8 cellular contexts compared by ENCODE assay signal in the genomic region with DNA sequence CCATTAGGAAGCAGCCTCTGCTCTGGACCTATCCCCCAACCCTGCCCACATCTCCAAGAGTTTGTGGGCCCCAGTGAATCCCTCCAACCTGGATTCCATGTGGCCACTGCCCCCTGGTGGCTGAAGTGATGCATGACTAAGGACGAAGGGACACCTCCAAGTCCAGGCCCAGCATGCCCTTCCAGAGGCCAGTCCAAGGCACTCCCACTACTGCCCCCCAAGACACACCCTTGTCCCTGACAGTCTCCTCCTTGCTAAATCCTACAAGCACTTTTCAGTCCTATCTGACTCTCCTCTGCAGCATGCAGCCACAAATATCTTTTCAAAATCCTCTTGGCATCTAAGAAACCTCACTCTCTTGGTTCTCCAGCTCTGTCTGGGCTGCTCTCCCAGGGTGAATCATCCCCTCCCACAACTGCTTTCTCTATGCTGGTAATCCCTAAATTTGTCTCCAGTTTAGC. TPM values are rescaled to one million over a fixed set of nuclear protein-coding genes. Genes with fewer than 3 reads are reported as not detected.
DNase-seq lines count a peak whose midpoint lies in the region; ATAC-seq and TF ChIP-seq lines count a peak whose summit lies in the region.

No MANE protein-coding gene starts in this region.

- POLR2A ChIA-PET in activated CD4-positive, alpha-beta memory T cell treated with anti-CD3 and anti-CD28 coated beads, Interleukin-2, amount 10 ng/mL, durations not matched to agents 7 days and 5 days (lab: Charles Lee): interaction anchor here (0.7 to 6.7 kb wide), 6 partner anchors 9 to 98 kb away, joined by 3 to 82 read pairs (median 4); partner anchors contain the start of gene ZNF526

- no peak overlapping the region for H2AK5ac ChIP-seq in mesendoderm (ENCODE audit: low read length)

- no peaks in the 10 kb centered on the region for H3K79me1 ChIP-seq in mesendoderm (ENCODE audit: low read length)

- H2BK15ac ChIP-seq in mesendoderm (replicated peaks; ENCODE audit: low read depth): no peak overlapping the region

- TF ChIP-seq CTCF in BE2C (IDR thresholded peaks at IDR 0.05; ENCODE audit: low read depth, low read length): peak; percentile 93

- H3K4ac ChIP-seq in mesendoderm (ENCODE audit: low read depth, low read length): no peak overlapping the region

- no peak overlapping the region for H2BK5ac ChIP-seq in mesendoderm (ENCODE audit: low read length)

- H3K4me3 Mint-ChIP-seq in activated CD4-positive, alpha-beta memory T cell treated with anti-CD3 and anti-CD28 coated beads, Interleukin-2, amount 10 ng/mL, durations not matched to agents 7 days and 5 days: peak overlapping the region; percentile 7

- H3K18ac ChIP-seq in mesendoderm (ENCODE audit: low read length): no peak overlapping the region

- peaks cover 3% of the 10 kb centered on the region for H3K36me3 Mint-ChIP-seq in activated CD4-positive, alpha-beta memory T cell treated with anti-CD3 and anti-CD28 coated beads, Interleukin-2, amount 10 ng/mL, durations not matched to agents 7 days and 5 days (ENCODE audit: low read depth)

- no peaks in the 10 kb centered on the region for H3K27me3 Mint-ChIP-seq in activated CD4-positive, alpha-beta memory T cell treated with anti-CD3 and anti-CD28 coated beads, Interleukin-2, amount 10 ng/mL, durations not matched to agents 7 days and 5 days

- no peak overlapping the region for H3K4me2 ChIP-seq in mesendoderm (ENCODE audit: low read length)

- WGBS in mesendoderm (ENCODE audit: extremely low coverage, insufficient coverage, low lambda C conversion rate): no CpG with 5 or more reads among the region's 1 CpG

- H3K4me1 ChIP-seq in BE2C: no peaks in the 10 kb centered on the region
- no peaks in the 10 kb centered on the region for H3K4me1 ChIP-seq in HAP-1
- H3K4me1 ChIP-seq in mesendoderm (ENCODE audit: control insufficient read depth, low read depth, low read length): no peaks in the 10 kb centered on the region

- no peak overlapping the region for H2BK120ac ChIP-seq in mesendoderm (ENCODE audit: low read depth, low read length)

- H3K9me3 Mint-ChIP-seq in activated CD4-positive, alpha-beta memory T cell treated with anti-CD3 and anti-CD28 coated beads, Interleukin-2, amount 10 ng/mL, durations not matched to agents 7 days and 5 days: no peaks in the 10 kb centered on the region

- no peak overlapping the region for H3K4me3 ChIP-seq in BE2C (ENCODE audit: low read depth, low read length)
- H3K4me3 ChIP-seq in HAP-1: no peak overlapping the region
- no peak overlapping the region for H3K4me3 ChIP-seq in mesendoderm (ENCODE audit: low read length)

- no peaks in the 10 kb centered on the region for H3K36me3 ChIP-seq in BE2C
- no peaks in the 10 kb centered on the region for H3K36me3 ChIP-seq in HAP-1 (replicated peaks)
- H3K36me3 ChIP-seq in mesendoderm (ENCODE audit: control insufficient read depth, insufficient read depth, low read length): no peaks in the 10 kb centered on the region

- H3K27ac ChIP-seq in mesendoderm (ENCODE audit: low read depth, low read length): no peak overlapping the region

- no peak overlapping the region for H4K8ac ChIP-seq in mesendoderm (ENCODE audit: low read depth, low read length)

- CTCF ChIA-PET in activated CD4-positive, alpha-beta memory T cell treated with anti-CD3 and anti-CD28 coated beads, Interleukin-2, amount 10 ng/mL, durations not matched to agents 7 days and 5 days (lab: Charles Lee): interaction anchor here (1.0 to 4.1 kb wide), 16 partner anchors 8 to 249 kb away, joined by 3 to 23 read pairs (median 4); partner anchors contain the start of genes DEDD2, POU2F2 and ZNF526

- in situ Hi-C loops in HAP-1 (cut with MboI; ENCODE audit: low sequenced_read_pairs): no loop called here

- H3K9me3 ChIP-seq in BE2C (no peaks in the 10 kb centered on the region), HAP-1 (no peaks in the 10 kb centered on the region)

- H3K27me3 ChIP-seq in BE2C (no peaks in the 10 kb centered on the region), HAP-1 (ENCODE audit: low read depth) (peaks cover 20% of the 10 kb centered on the region), mesendoderm (ENCODE audit: insufficient read depth, low read length, poor library complexity) (peaks cover 3% of the 10 kb centered on the region)

- no peak for ATAC-seq in HG03135 (IDR thresholded peaks at IDR 0.05; ENCODE audit: unreplicated experiment)

- peak overlapping the region; percentile 89 for H3K27ac Mint-ChIP-seq in activated CD4-positive, alpha-beta memory T cell treated with anti-CD3 and anti-CD28 coated beads, Interleukin-2, amount 10 ng/mL, durations not matched to agents 7 days and 5 days

- no peak overlapping the region for H3K56ac ChIP-seq in mesendoderm (ENCODE audit: low read length)

- H3K4me1 Mint-ChIP-seq in activated CD4-positive, alpha-beta memory T cell treated with anti-CD3 and anti-CD28 coated beads, Interleukin-2, amount 10 ng/mL, durations not matched to agents 7 days and 5 days: peaks cover 57% of the 10 kb centered on the region

- H3K23ac ChIP-seq in mesendoderm (ENCODE audit: low read length): no peak overlapping the region

- H3K9ac ChIP-seq in mesendoderm (ENCODE audit: low read length): no peak overlapping the region

- DNase-seq in BE2C (peak; percentile 87), HAP-1 (ENCODE audit: low spot score in 2 of 2) (peak; percentile 63 to 88), NCI-H748 (lab: John Stamatoyannopoulos, UW; ENCODE audit: unreplicated experiment) (peak; percentile 87), mesendoderm (peak; percentile 92)
- peak; percentile 72 for DNase-seq in activated CD4-positive, alpha-beta memory T cell treated with anti-CD3 and anti-CD28 coated beads, Interleukin-2, amount 10 ng/mL, durations not matched to agents 7 days and 5 days
- peak; percentile 59 for DNase-seq in effector CD4-positive, alpha-beta T cell
- DNase-seq in stimulated activated CD8-positive, alpha-beta memory T cell treated with anti-CD3 and anti-CD28 coated beads, Interleukin-2, amount 100 ng/mL, for 1 hour (ENCODE audit: low read depth in 2 of 2): peak; percentile 51

- no peaks in the 10 kb centered on the region for H3K79me2 ChIP-seq in mesendoderm (ENCODE audit: control insufficient read depth, insufficient read depth, low read length)

- H4K5ac ChIP-seq in mesendoderm (ENCODE audit: low read length): no peak overlapping the region

RNA-seq across cellular contexts. Expression of gene DEDD2, which starts 33.0 kb away (rescaled TPM):
- 43.1 TPM for polyA plus RNA-seq in BE2C (2012; ENCODE audit: insufficient read depth, insufficient read length, low read depth)
- total RNA-seq in activated CD4-positive, alpha-beta memory T cell treated with anti-CD3 and anti-CD28 coated beads, Interleukin-2, amount 10 ng/mL, durations not matched to agents 7 days and 5 days: 10 to 100 TPM; 54.1 to 59.8 TPM
- polyA plus RNA-seq in mesendoderm (2013, experiment 1 of 2): 18.5 TPM
- polyA plus RNA-seq in mesendoderm (2013, experiment 2 of 2): 17.7 TPM

RNA-seq across cellular contexts. Expression of gene ZNF526, which starts 35.7 kb away (rescaled TPM):
- 16.0 TPM for polyA plus RNA-seq in BE2C (2012; ENCODE audit: insufficient read depth, insufficient read length, low read depth)
- total RNA-seq in activated CD4-positive, alpha-beta memory T cell treated with anti-CD3 and anti-CD28 coated beads, Interleukin-2, amount 10 ng/mL, durations not matched to agents 7 days and 5 days: 10 to 100 TPM; 21.5 to 21.7 TPM
- polyA plus RNA-seq in mesendoderm (2013, experiment 1 of 2): 5.9 TPM
- 6.1 TPM for polyA plus RNA-seq in mesendoderm (2013, experiment 2 of 2)

RNA-seq across cellular contexts. Expression of gene POU2F2, which starts 52.2 kb away (rescaled TPM):
- polyA plus RNA-seq in BE2C (2012; ENCODE audit: insufficient read depth, insufficient read length, low read depth): 3.4 TPM
- 10 to 100 TPM; 31.3 to 35.8 TPM for total RNA-seq in activated CD4-positive, alpha-beta memory T cell treated with anti-CD3 and anti-CD28 coated beads, Interleukin-2, amount 10 ng/mL, durations not matched to agents 7 days and 5 days
- 4.6 TPM for polyA plus RNA-seq in mesendoderm (2013, experiment 1 of 2)
- polyA plus RNA-seq in mesendoderm (2013, experiment 2 of 2): 5.5 TPM

RNA-seq across cellular contexts. Expression of gene GSK3A, which starts 58.0 kb away (rescaled TPM):
- 88.2 TPM for polyA plus RNA-seq in BE2C (2012; ENCODE audit: insufficient read depth, insufficient read length, low read depth)
- total RNA-seq in activated CD4-positive, alpha-beta memory T cell treated with anti-CD3 and anti-CD28 coated beads, Interleukin-2, amount 10 ng/mL, durations not matched to agents 7 days and 5 days: 10 to 100 TPM; 48.9 to 50.7 TPM
- polyA plus RNA-seq in mesendoderm (2013, experiment 1 of 2): 71.8 TPM
- 66.5 TPM for polyA plus RNA-seq in mesendoderm (2013, experiment 2 of 2)
